ENCODE assay signal across 8 cellular contexts in genomic region chr16:4350365-4350786, GRCh38. TPM values are rescaled to one million over a fixed set of nuclear protein-coding genes. Genes with fewer than 3 reads are reported as not detected.
DNase-seq lines count a peak whose midpoint lies in the region; ATAC-seq and TF ChIP-seq lines count a peak whose summit lies in the region.

No MANE protein-coding gene starts in this region.

- no peak for TF ChIP-seq CTCF in kidney epithelial cell (IDR thresholded peaks at IDR 0.05; ENCODE audit: insufficient read depth, low read length, poor library complexity, severe bottlenecking)
- no peak for TF ChIP-seq CTCF in thoracic aorta (IDR thresholded peaks at IDR 0.05)

- peaks cover 7% of the 10 kb centered on the region for H3K36me3 Mint-ChIP-seq in activated CD4-positive, alpha-beta T cell treated with anti-CD3 and anti-CD28 coated beads for 36 hours (ENCODE audit: low read depth)
- no peaks in the 10 kb centered on the region for H3K36me3 Mint-ChIP-seq in activated naive CD8-positive, alpha-beta T cell

- no peak for DNase-seq in activated CD4-positive, alpha-beta T cell treated with anti-CD3 and anti-CD28 coated beads for 36 hours
- no peak for DNase-seq in activated CD4-positive, alpha-beta T cell treated with anti-CD3 and anti-CD28 coated beads, Interleukin-2, amount 50 U/mL, for 1 hour
- DNase-seq in kidney epithelial cell (ENCODE audit: low read depth) (no peak), thoracic aorta (ENCODE audit: low spot score) (no peak), COLO829 (ENCODE audit: low spot score) (no peak), NCI-H2171 (lab: John Stamatoyannopoulos, UW) (no peak)

- H3K27ac ChIP-seq in thoracic aorta = peak overlapping the region; percentile 64 to 78

- intact Hi-C loops in activated CD4-positive, alpha-beta T cell treated with anti-CD3 and anti-CD28 coated beads for 36 hours (cut with DNase I, micrococcal nuclease) = loop anchor here (2.0 to 10.0 kb wide), 8 partner anchors 67 to 608 kb away; partner anchors contain the start of genes SEC14L5 (in 2 of the 2), ADCY9 (in 1 of the 2), CORO7 (in 1 of the 2) and MGRN1 (in 1 of the 2)

- no peaks in the 10 kb centered on the region for H3K27me3 Mint-ChIP-seq in activated CD4-positive, alpha-beta T cell treated with anti-CD3 and anti-CD28 coated beads for 36 hours
- no peaks in the 10 kb centered on the region for H3K27me3 Mint-ChIP-seq in activated naive CD8-positive, alpha-beta T cell

- H3K9me3 ChIP-seq in thoracic aorta = no peaks in the 10 kb centered on the region

- H3K4me3 ChIP-seq in kidney epithelial cell (ENCODE audit: low read depth, low read length) (peak overlapping the region; percentile 84), thoracic aorta (peak overlapping the region; percentile 86)

- no peaks in the 10 kb centered on the region for H3K9me3 Mint-ChIP-seq in activated CD4-positive, alpha-beta T cell treated with anti-CD3 and anti-CD28 coated beads for 36 hours (ENCODE audit: low read depth)
- H3K9me3 Mint-ChIP-seq in activated naive CD8-positive, alpha-beta T cell (ENCODE audit: low read depth) = no peaks in the 10 kb centered on the region

- POLR2A ChIA-PET in activated CD4-positive, alpha-beta T cell treated with anti-CD3 and anti-CD28 coated beads for 36 hours (lab: Charles Lee) = interaction anchor here (0.6 to 1.6 kb wide), 4 partner anchors 43 to 96 kb away, joined by 4 to 6 read pairs (median 4); no protein-coding TSS in a partner anchor

- ATAC-seq in activated CD4-positive, alpha-beta T cell treated with anti-CD3 and anti-CD28 coated beads for 36 hours = peak; percentile 10
- no peak for ATAC-seq in thoracic aorta (ENCODE audit: insufficient number of reproducible peaks, low FRiP score, low read depth)
- no peak for ATAC-seq in GM21717 (IDR thresholded peaks at IDR 0.05; ENCODE audit: unreplicated experiment)

- peak overlapping the region; percentile 88 for H3K27ac Mint-ChIP-seq in activated CD4-positive, alpha-beta T cell treated with anti-CD3 and anti-CD28 coated beads for 36 hours
- H3K27ac Mint-ChIP-seq in activated naive CD8-positive, alpha-beta T cell = peak overlapping the region; percentile 94

- peaks cover 6 to 30% of the 10 kb centered on the region in 2 donors for H3K4me1 ChIP-seq in thoracic aorta (ENCODE audit: control insufficient read depth in 1 of 2, low read depth in 2 of 2)

- CTCF ChIA-PET in activated CD4-positive, alpha-beta T cell treated with anti-CD3 and anti-CD28 coated beads for 36 hours (lab: Charles Lee) = interaction anchor here (0.7 to 2.0 kb wide), 5 partner anchors 18 to 214 kb away, joined by 3 to 10 read pairs (median 3); no protein-coding TSS in a partner anchor

- H3K36me3 ChIP-seq in kidney epithelial cell (ENCODE audit: control insufficient read depth, insufficient read depth, low read length) (no peaks in the 10 kb centered on the region), thoracic aorta (no peaks in the 10 kb centered on the region)

- H3K4me1 Mint-ChIP-seq in activated CD4-positive, alpha-beta T cell treated with anti-CD3 and anti-CD28 coated beads for 36 hours = peaks cover 20% of the 10 kb centered on the region
- H3K4me1 Mint-ChIP-seq in activated naive CD8-positive, alpha-beta T cell (ENCODE audit: low read depth) = peaks cover 28% of the 10 kb centered on the region

- H3K4me3 Mint-ChIP-seq in activated CD4-positive, alpha-beta T cell treated with anti-CD3 and anti-CD28 coated beads for 36 hours = peak overlapping the region; percentile 89
- peak overlapping the region; percentile 95 for H3K4me3 Mint-ChIP-seq in activated naive CD8-positive, alpha-beta T cell

- H3K27me3 ChIP-seq in kidney epithelial cell (ENCODE audit: control insufficient read depth, insufficient read depth, low read length) = no peaks in the 10 kb centered on the region
- H3K27me3 ChIP-seq in thoracic aorta (replicated peaks; ENCODE audit: insufficient read depth) = no peaks in the 10 kb centered on the region

RNA-seq across cellular contexts. Expression of gene PAM16, which starts 0.7 kb away (rescaled TPM):
- total RNA-seq in activated CD4-positive, alpha-beta T cell treated with anti-CD3 and anti-CD28 coated beads for 36 hours = 10 to 100 TPM; 62.8 to 67.8 TPM
- total RNA-seq in kidney epithelial cell (58.1 and 62.8 TPM in 2 replicates), thoracic aorta (10 to 100 TPM; 18.4 to 21.1 TPM)

RNA-seq across cellular contexts. Expression of gene VASN, which starts 21.3 kb away (rescaled TPM):
- not detected for total RNA-seq in activated CD4-positive, alpha-beta T cell treated with anti-CD3 and anti-CD28 coated beads for 36 hours
- total RNA-seq in kidney epithelial cell (60.4 and 73.5 TPM in 2 replicates), thoracic aorta (100 to 1,000 TPM; 197 to 217 TPM)

RNA-seq across cellular contexts. Expression of gene GLIS2, which starts 34.5 kb away (rescaled TPM):
- under 1 TPM; 0.27 to 0.30 TPM for total RNA-seq in activated CD4-positive, alpha-beta T cell treated with anti-CD3 and anti-CD28 coated beads for 36 hours
- 11.5 and 14.7 TPM in 2 replicates for total RNA-seq in kidney epithelial cell
- 10 to 100 TPM; 19.5 to 32.9 TPM for total RNA-seq in thoracic aorta

Comparison
In these comparisons a context has a peak if more than half of its experiments do, and no peak if none do; other contexts are left out.
1. RNA of gene VASN, which starts 21.3 kb away (total RNA-seq): 197 to 217 TPM in thoracic aorta and 60.4 to 73.5 TPM in kidney epithelial cell; not detected in activated CD4-positive, alpha-beta T cell treated with anti-CD3 and anti-CD28 coated beads for 36 hours; every median in the first group is over 10 times any median in the second.